In the genomic region with DNA sequence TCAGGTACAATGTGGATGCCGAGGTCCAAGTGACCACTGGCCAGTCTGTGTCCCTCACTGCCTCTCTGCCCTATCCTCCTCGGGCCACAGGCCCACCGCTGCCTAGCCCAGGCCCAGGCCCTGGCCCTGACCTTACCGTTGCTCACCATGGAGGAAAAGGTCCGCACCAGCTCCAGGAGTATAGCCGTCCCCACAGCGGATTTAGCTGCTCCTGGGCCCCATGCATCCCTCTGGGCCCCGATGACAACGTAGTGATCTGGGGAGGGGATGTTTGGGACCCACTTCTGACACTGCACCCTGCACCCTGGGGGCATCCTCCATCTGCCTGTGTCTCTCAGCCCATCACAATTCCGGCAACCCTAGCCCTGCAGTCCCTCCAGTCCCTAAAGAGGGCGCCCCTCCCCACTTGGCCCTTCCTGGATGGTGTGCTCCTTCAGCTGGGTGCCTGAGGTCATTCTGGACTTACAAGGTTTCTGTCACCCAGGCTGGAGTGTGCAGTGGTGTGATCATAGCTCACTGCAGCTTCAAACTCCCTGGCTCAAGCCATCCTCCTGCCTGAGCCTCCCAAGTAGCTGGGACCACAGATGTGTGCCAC, we compare ENCODE assay signal across 9 cellular contexts. TPM values are rescaled to one million over a fixed set of nuclear protein-coding genes. Genes with fewer than 3 reads are reported as not detected.
DNase-seq lines count a peak whose midpoint lies in the region; ATAC-seq and TF ChIP-seq lines count a peak whose summit lies in the region.
"Had no signal": no experiment of that assay in that cellular context is flagged by ENCODE, and none has a peak within 500 bp of the region (broad histone marks: within the 10 kb centered on the region; RNA-seq: fewer than 3 reads in every experiment).

No MANE protein-coding gene starts in this region.

- no peaks in the 10 kb centered on the region for H3K9me3 ChIP-seq in DOHH2 (ENCODE audit: control insufficient read depth, insufficient read depth, low read length)
- no peaks in the 10 kb centered on the region for H3K9me3 ChIP-seq in liver (ENCODE audit: control insufficient read depth in 4 of 4, low read length in 3 of 4)
- H3K9me3 ChIP-seq: spleen had no signal

- peak in 53 of 76 experiments; percentile 5 to 71 (median 39) for DNase-seq in HUDEP-2 (lab: John Stamatoyannopoulos, UW; ENCODE audit: unreplicated experiment in 76 of 76)
- peak; percentile 44 for DNase-seq in UCSD-AML1 (lab: John Stamatoyannopoulos, UW; ENCODE audit: unreplicated experiment)
- no peak for DNase-seq in medulla oblongata (ENCODE audit: extremely low spot score)
- DNase-seq in NCI-H1048 (lab: John Stamatoyannopoulos, UW): no peak
- DNase-seq: spleen had no signal

- no peaks in the 10 kb centered on the region for H3K79me2 ChIP-seq in DOHH2 (ENCODE audit: control insufficient read depth, low read length)

- peaks cover 6% of the 10 kb centered on the region; the same call in 1 of the 2 replicates for H3F3A ChIP-seq in DOHH2 (ENCODE audit: control insufficient read depth, insufficient read depth)

- H3K27ac ChIP-seq in DOHH2 (ENCODE audit: low read depth, low read length): no peak overlapping the region
- H3K27ac ChIP-seq in liver (ENCODE audit: low read depth in 1 of 2, low read length in 2 of 2): no peak overlapping the region
- H3K27ac ChIP-seq: spleen had no signal

- ATAC-seq in HG02642 (IDR thresholded peaks at IDR 0.05; ENCODE audit: poor library complexity, unreplicated experiment) (no peak), HG03520 (IDR thresholded peaks at IDR 0.05; ENCODE audit: unreplicated experiment) (no peak)

- H3K9me2 ChIP-seq in DOHH2 (replicated peaks; ENCODE audit: control insufficient read depth, low read length): no peaks in the 10 kb centered on the region

- WGBS in liver: 87% methylated on average over 11 of the region's 11 CpGs

- peaks cover 27% of the 10 kb centered on the region for H3K4me1 ChIP-seq in DOHH2 (ENCODE audit: control insufficient read depth, low read length)
- H3K4me1 ChIP-seq in liver (ENCODE audit: control insufficient read depth in 4 of 4, insufficient read depth in 4 of 4, low read length in 3 of 4): peaks cover 2 to 35% (median 20%) of the 10 kb centered on the region in 4 donors

- H3K36me3 ChIP-seq in DOHH2 (ENCODE audit: control insufficient read depth, low read length) (no peaks in the 10 kb centered on the region), liver (ENCODE audit: control insufficient read depth in 4 of 4, insufficient read depth in 3 of 4, low read depth in 1 of 4, low read length in 3 of 4) (peaks cover 15 to 35% (median 28%) of the 10 kb centered on the region in 4 donors)
- H3K36me3 ChIP-seq: spleen had no signal

- no peak overlapping the region for H3K4me2 ChIP-seq in DOHH2 (ENCODE audit: low read length)

- H3K4me3 ChIP-seq in DOHH2 (ENCODE audit: low read length) (no peak overlapping the region), liver (ENCODE audit: low read depth in 1 of 3, low read length in 3 of 3) (no peak overlapping the region)
- H3K4me3 ChIP-seq: spleen had no signal

- TF ChIP-seq CTCF in DOHH2 (IDR thresholded peaks at IDR 0.05; ENCODE audit: low read depth, low read length, poor library complexity, severe bottlenecking) (peak; percentile 74), liver (IDR thresholded peaks at IDR 0.05; ENCODE audit: low read depth, low read length, missing input control) (peak; percentile 11)

- H4K20me1 ChIP-seq in DOHH2 (ENCODE audit: control insufficient read depth, insufficient read depth, low read depth, low read length): no peaks in the 10 kb centered on the region

- H3K9ac ChIP-seq in liver (ENCODE audit: low read depth in 1 of 2, low read length in 2 of 2): no peak overlapping the region

- H3K27me3 ChIP-seq in DOHH2 (ENCODE audit: control insufficient read depth, low read length) (peaks cover 10% of the 10 kb centered on the region), liver (ENCODE audit: control insufficient read depth in 4 of 4, insufficient read depth in 4 of 4, low read length in 3 of 4) (no peaks in the 10 kb centered on the region)

- peak in 1 of 2 donors; percentile 36 for TF ChIP-seq RAD21 in liver (IDR thresholded peaks at IDR 0.05)

TF ChIP-seq in liver, 16 proteins besides CTCF, POLR2A, EP300 and RAD21:
- TF ChIP-seq, protein P1, sequence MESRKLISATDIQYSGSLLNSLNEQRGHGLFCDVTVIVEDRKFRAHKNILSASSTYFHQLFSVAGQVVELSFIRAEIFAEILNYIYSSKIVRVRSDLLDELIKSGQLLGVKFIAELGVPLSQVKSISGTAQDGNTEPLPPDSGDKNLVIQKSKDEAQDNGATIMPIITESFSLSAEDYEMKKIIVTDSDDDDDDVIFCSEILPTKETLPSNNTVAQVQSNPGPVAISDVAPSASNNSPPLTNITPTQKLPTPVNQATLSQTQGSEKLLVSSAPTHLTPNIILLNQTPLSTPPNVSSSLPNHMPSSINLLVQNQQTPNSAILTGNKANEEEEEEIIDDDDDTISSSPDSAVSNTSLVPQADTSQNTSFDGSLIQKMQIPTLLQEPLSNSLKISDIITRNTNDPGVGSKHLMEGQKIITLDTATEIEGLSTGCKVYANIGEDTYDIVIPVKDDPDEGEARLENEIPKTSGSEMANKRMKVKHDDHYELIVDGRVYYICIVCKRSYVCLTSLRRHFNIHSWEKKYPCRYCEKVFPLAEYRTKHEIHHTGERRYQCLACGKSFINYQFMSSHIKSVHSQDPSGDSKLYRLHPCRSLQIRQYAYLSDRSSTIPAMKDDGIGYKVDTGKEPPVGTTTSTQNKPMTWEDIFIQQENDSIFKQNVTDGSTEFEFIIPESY (IDR thresholded peaks at IDR 0.05): no peak
- TF ChIP-seq SP1 (IDR thresholded peaks at IDR 0.05) (no peak), HNF4G (IDR thresholded peaks at IDR 0.05) (no peak), YY1 (IDR thresholded peaks at IDR 0.05) (no peak), FOXA2 (IDR thresholded peaks at IDR 0.05) (no peak)
- TF ChIP-seq, protein P2, sequence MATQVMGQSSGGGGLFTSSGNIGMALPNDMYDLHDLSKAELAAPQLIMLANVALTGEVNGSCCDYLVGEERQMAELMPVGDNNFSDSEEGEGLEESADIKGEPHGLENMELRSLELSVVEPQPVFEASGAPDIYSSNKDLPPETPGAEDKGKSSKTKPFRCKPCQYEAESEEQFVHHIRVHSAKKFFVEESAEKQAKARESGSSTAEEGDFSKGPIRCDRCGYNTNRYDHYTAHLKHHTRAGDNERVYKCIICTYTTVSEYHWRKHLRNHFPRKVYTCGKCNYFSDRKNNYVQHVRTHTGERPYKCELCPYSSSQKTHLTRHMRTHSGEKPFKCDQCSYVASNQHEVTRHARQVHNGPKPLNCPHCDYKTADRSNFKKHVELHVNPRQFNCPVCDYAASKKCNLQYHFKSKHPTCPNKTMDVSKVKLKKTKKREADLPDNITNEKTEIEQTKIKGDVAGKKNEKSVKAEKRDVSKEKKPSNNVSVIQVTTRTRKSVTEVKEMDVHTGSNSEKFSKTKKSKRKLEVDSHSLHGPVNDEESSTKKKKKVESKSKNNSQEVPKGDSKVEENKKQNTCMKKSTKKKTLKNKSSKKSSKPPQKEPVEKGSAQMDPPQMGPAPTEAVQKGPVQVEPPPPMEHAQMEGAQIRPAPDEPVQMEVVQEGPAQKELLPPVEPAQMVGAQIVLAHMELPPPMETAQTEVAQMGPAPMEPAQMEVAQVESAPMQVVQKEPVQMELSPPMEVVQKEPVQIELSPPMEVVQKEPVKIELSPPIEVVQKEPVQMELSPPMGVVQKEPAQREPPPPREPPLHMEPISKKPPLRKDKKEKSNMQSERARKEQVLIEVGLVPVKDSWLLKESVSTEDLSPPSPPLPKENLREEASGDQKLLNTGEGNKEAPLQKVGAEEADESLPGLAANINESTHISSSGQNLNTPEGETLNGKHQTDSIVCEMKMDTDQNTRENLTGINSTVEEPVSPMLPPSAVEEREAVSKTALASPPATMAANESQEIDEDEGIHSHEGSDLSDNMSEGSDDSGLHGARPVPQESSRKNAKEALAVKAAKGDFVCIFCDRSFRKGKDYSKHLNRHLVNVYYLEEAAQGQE (IDR thresholded peaks at IDR 0.05): no peak

RNA-seq across cellular contexts. Expression of a gene that starts 12.1 kb away (rescaled TPM):
- total RNA-seq in liver: 100 to 1,000 TPM; 276 to 358 TPM
- 100 to 1,000 TPM; 354 to 663 TPM for polyA plus RNA-seq in liver

RNA-seq across cellular contexts. Expression of a gene that starts 16.9 kb away (rescaled TPM):
- total RNA-seq in liver: 1 to 10 TPM; 3.5 to 6.3 TPM
- 10 to 100 TPM; 10.8 to 15.7 TPM for polyA plus RNA-seq in liver

RNA-seq across cellular contexts. Expression of a gene that starts 27.0 kb away (rescaled TPM):
- not detected for total RNA-seq in liver
- polyA plus RNA-seq in liver: not detected
- total RNA-seq: spleen had no signal
- polyA plus RNA-seq: spleen had no signal

RNA-seq across cellular contexts. Expression of a gene that starts 27.1 kb away (rescaled TPM):
- 10 to 100 TPM in 1 of 2 donors, 1 to 10 TPM in 1; 6.7 to 13.1 TPM for total RNA-seq in liver
- polyA plus RNA-seq in liver: 10 to 100 TPM; 10.4 to 38.2 TPM

RNA-seq across cellular contexts. Expression of a gene that starts 43.1 kb away (rescaled TPM):
- 1 to 10 TPM in 1 of 2 donors, under 1 TPM in 1; 0.67 to 1.3 TPM for total RNA-seq in liver
- polyA plus RNA-seq in liver: under 1 TPM; 0.25 to 0.32 TPM

Comparison
In these comparisons a context has a peak if more than half of its experiments do, and no peak if none do; other contexts are left out.
1. DNase-seq: peak in HUDEP-2 (53 of 76) and UCSD-AML1 (single experiment); none in medulla oblongata (single experiment) and NCI-H1048 (single experiment).